In genomic region chr2:25499157-25499556, GRCh38 we compare ENCODE assay signal across 10 cellular contexts.
"Had no signal": no experiment of that assay in that cellular context is flagged by ENCODE, and none has a peak within 500 bp of the region (broad histone marks: within the 10 kb centered on the region; RNA-seq: fewer than 3 reads in every experiment).

No MANE protein-coding gene starts in this region.

- H3K9me3 Mint-ChIP-seq: HFFc6, IgD-negative memory B cell had no signal

- H3K27ac ChIP-seq: HL-60, KMS-11 had no signal

- H3K27me3 Mint-ChIP-seq: IgD-negative memory B cell had no signal

- H3K4me2 ChIP-seq: KMS-11 had no signal

- H3K36me3 Mint-ChIP-seq: IgD-negative memory B cell had no signal

- H3K9me3 ChIP-seq: HAP-1 had no signal

- H3K4me3 ChIP-seq: HAP-1 had no signal

- H3K4me1 ChIP-seq: HAP-1 had no signal

- H3K4me3 Mint-ChIP-seq: HFFc6 had no signal

- H3K27ac Mint-ChIP-seq: HFFc6, IgD-negative memory B cell had no signal

- ATAC-seq: HCT116, HepG2 had no signal

- DNase-seq: GOT3, H7, HFFc6, KBM-7 had no signal

- H3K36me3 ChIP-seq: HAP-1 had no signal
